ENCODE assay signal across 1 cellular context in genomic region chr16:58419241-58420012, GRCh38.
TF ChIP-seq lines count a peak whose summit lies in the region.

No MANE protein-coding gene starts in this region.

TF ChIP-seq in SK-N-SH, 30 proteins besides CTCF, POLR2A, EP300 and RAD21:
- TF ChIP-seq NFIC (IDR thresholded peaks at IDR 0.05; ENCODE audit: borderline replicate concordance) (no peak), NRF1 (IDR thresholded peaks at IDR 0.05; ENCODE audit: low read depth, low read length) (no peak), SMC3 (IDR thresholded peaks at IDR 0.05; ENCODE audit: low read depth, low read length) (no peak), RXRA (IDR thresholded peaks at IDR 0.05; ENCODE audit: borderline replicate concordance, low read depth) (no peak), FOSL2 (IDR thresholded peaks at IDR 0.05; ENCODE audit: borderline replicate concordance, low read depth) (no peak), MEF2A (IDR thresholded peaks at IDR 0.05; ENCODE audit: borderline replicate concordance, low read depth) (no peak), IRF3 (IDR thresholded peaks at IDR 0.05; ENCODE audit: low read depth, low read length) (no peak), GABPA (IDR thresholded peaks at IDR 0.05; ENCODE audit: low read depth) (no peak), FOXJ3 (CRISPR knock-in tag; IDR thresholded peaks at IDR 0.05) (no peak), POLR2AphosphoS5 (IDR thresholded peaks at IDR 0.05; ENCODE audit: low read depth, low read length) (no peak), CHD2 (IDR thresholded peaks at IDR 0.05; ENCODE audit: low read length, partially characterized antibody) (no peak)
